16 cellular contexts compared by ENCODE assay signal in the genomic region with DNA sequence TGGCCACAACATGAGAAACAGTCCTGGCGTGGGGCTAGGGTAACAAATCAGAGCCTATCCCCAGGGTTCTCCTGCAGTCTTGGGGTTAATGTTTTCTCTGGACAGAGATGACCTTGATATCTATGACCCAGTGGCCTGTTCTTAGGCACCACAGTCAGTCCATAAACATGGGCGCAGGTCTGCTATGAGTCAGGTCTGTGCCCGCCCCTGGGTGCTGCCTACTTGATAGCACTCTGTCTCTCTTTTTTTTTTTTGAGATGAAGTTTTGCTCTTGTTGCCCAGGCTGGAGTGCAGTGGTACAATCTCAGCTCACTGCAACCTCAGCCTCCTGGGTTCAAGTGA. TPM values are rescaled to one million over a fixed set of nuclear protein-coding genes. Genes with fewer than 3 reads are reported as not detected.
DNase-seq lines count a peak whose midpoint lies in the region; FAIRE-seq and TF ChIP-seq lines count a peak whose summit lies in the region.
"Had no signal": no experiment of that assay in that cellular context is flagged by ENCODE, and none has a peak within 500 bp of the region (broad histone marks: within the 10 kb centered on the region; RNA-seq: fewer than 3 reads in every experiment).

No MANE protein-coding gene starts in this region.

- no peaks in the 10 kb centered on the region for H3K9me3 ChIP-seq in thyroid gland
- H3K9me3 ChIP-seq: ascending aorta, Caco-2 had no signal

- H3K9me3 Mint-ChIP-seq in activated CD4-positive, alpha-beta T cell treated with anti-CD3 and anti-CD28 coated beads, Interleukin-2, amount 10 ng/mL, durations not matched to agents 7 days and 5 days: no peaks in the 10 kb centered on the region
- H3K9me3 Mint-ChIP-seq in activated naive CD8-positive, alpha-beta T cell treated with anti-CD3 and anti-CD28 coated beads for 36 hours: no peaks in the 10 kb centered on the region
- H3K9me3 Mint-ChIP-seq: naive thymus-derived CD4-positive, alpha-beta T cell had no signal

- no peak for FAIRE-seq in frontal cortex (lab: Jason Lieb, UNC)
- FAIRE-seq: kidney had no signal

- H3K36me3 Mint-ChIP-seq in activated CD4-positive, alpha-beta T cell treated with anti-CD3 and anti-CD28 coated beads, Interleukin-2, amount 10 ng/mL, durations not matched to agents 7 days and 5 days (ENCODE audit: low read depth): peaks cover 38% of the 10 kb centered on the region
- H3K36me3 Mint-ChIP-seq in activated naive CD8-positive, alpha-beta T cell treated with anti-CD3 and anti-CD28 coated beads for 36 hours: peaks cover 27% of the 10 kb centered on the region

- peak overlapping the region; percentile 16 for H3K27ac Mint-ChIP-seq in activated CD4-positive, alpha-beta T cell treated with anti-CD3 and anti-CD28 coated beads, Interleukin-2, amount 10 ng/mL, durations not matched to agents 7 days and 5 days
- peak overlapping the region; percentile 47 for H3K27ac Mint-ChIP-seq in activated naive CD8-positive, alpha-beta T cell treated with anti-CD3 and anti-CD28 coated beads for 36 hours

- peaks cover 0 to 3% of the 10 kb centered on the region in 2 donors for H3K36me3 ChIP-seq in thyroid gland
- H3K36me3 ChIP-seq: ascending aorta had no signal

- intact Hi-C loops in thyroid gland (cut with DNase I): no loop called here

- H3K4me3 ChIP-seq in thyroid gland (replicated peaks in 1 of 3): no peak overlapping the region
- H3K4me3 ChIP-seq: ascending aorta had no signal

- POLR2A ChIA-PET in activated CD4-positive, alpha-beta T cell treated with anti-CD3 and anti-CD28 coated beads, Interleukin-2, amount 10 ng/mL, durations not matched to agents 7 days and 5 days (lab: Charles Lee): no interaction called here

- no peak for DNase-seq in activated CD4-positive, alpha-beta T cell treated with anti-CD3 and anti-CD28 coated beads, Interleukin-2, amount 10 ng/mL, durations not matched to agents 7 days and 5 days
- DNase-seq in activated CD4-positive, alpha-beta T cell treated with anti-CD3 and anti-CD28 coated beads, Interleukin-2, amount 50 U/mL, for 4 hours: no peak
- DNase-seq in activated naive CD8-positive, alpha-beta T cell treated with anti-CD3 and anti-CD28 coated beads for 36 hours: no peak
- DNase-seq in thyroid gland (no peak), NCI-H2171 treated with DMSO at 0.1 percent for 48 hours (lab: John Stamatoyannopoulos, UW) (no peak), NCI-H345 (lab: John Stamatoyannopoulos, UW) (no peak), frontal cortex (ENCODE audit: low spot score in 2 of 2) (no peak)
- DNase-seq: Caco-2; effector CD4-positive, alpha-beta T cell; kidney; naive thymus-derived CD4-positive, alpha-beta T cell; NCI-H2029 treated with DMSO at 0.1 percent for 48 hours; stimulated activated CD4-positive, alpha-beta T cell treated with anti-CD3 and anti-CD28 coated beads, Interleukin-4, amount 100 ng/mL, for 24 hours; stimulated activated naive CD4-positive, alpha-beta T cell had no signal

- H3K27ac ChIP-seq in layer of hippocampus (ENCODE audit: low read depth, low read length): peak overlapping the region; percentile 97
- H3K27ac ChIP-seq in thyroid gland: peak overlapping the region in 2 of 3 donors; percentile 59 to 62

- H3K27me3 Mint-ChIP-seq in activated CD4-positive, alpha-beta T cell treated with anti-CD3 and anti-CD28 coated beads, Interleukin-2, amount 10 ng/mL, durations not matched to agents 7 days and 5 days: no peaks in the 10 kb centered on the region
- H3K27me3 Mint-ChIP-seq in activated naive CD8-positive, alpha-beta T cell treated with anti-CD3 and anti-CD28 coated beads for 36 hours: no peaks in the 10 kb centered on the region
- H3K27me3 Mint-ChIP-seq: naive thymus-derived CD4-positive, alpha-beta T cell had no signal

- no peak for TF ChIP-seq CTCF in thyroid gland (IDR thresholded peaks at IDR 0.05)

- no peak for TF ChIP-seq POLR2A in thyroid gland (IDR thresholded peaks at IDR 0.05)

- H3K4me1 Mint-ChIP-seq in activated CD4-positive, alpha-beta T cell treated with anti-CD3 and anti-CD28 coated beads, Interleukin-2, amount 10 ng/mL, durations not matched to agents 7 days and 5 days: peaks cover 11% of the 10 kb centered on the region
- peaks cover 20% of the 10 kb centered on the region for H3K4me1 Mint-ChIP-seq in activated naive CD8-positive, alpha-beta T cell treated with anti-CD3 and anti-CD28 coated beads for 36 hours

- 97 to 98% methylated on average over 3 of the region's 3 CpGs for WGBS in thyroid gland, 2 donors

- peaks cover 10 to 33% of the 10 kb centered on the region in 2 donors for H3K4me1 ChIP-seq in thyroid gland

- CTCF ChIA-PET in activated CD4-positive, alpha-beta T cell treated with anti-CD3 and anti-CD28 coated beads, Interleukin-2, amount 10 ng/mL, durations not matched to agents 7 days and 5 days (lab: Charles Lee): interaction anchor here (1.2 to 1.3 kb wide), 2 partner anchors 28 to 76 kb away, joined by 3 read pairs; no protein-coding TSS in a partner anchor

- H3K4me3 Mint-ChIP-seq in activated CD4-positive, alpha-beta T cell treated with anti-CD3 and anti-CD28 coated beads, Interleukin-2, amount 10 ng/mL, durations not matched to agents 7 days and 5 days: no peak overlapping the region
- H3K4me3 Mint-ChIP-seq in activated naive CD8-positive, alpha-beta T cell treated with anti-CD3 and anti-CD28 coated beads for 36 hours: no peak overlapping the region
- H3K4me3 Mint-ChIP-seq: naive thymus-derived CD4-positive, alpha-beta T cell had no signal

- no peaks in the 10 kb centered on the region for H3K27me3 ChIP-seq in layer of hippocampus (ENCODE audit: control insufficient read depth, insufficient read depth, low read length)
- H3K27me3 ChIP-seq in thyroid gland: no peaks in the 10 kb centered on the region
- H3K27me3 ChIP-seq: ascending aorta had no signal

RNA-seq across cellular contexts. Expression of gene AMPD3, which starts 34.4 kb away (rescaled TPM):
- total RNA-seq in activated CD4-positive, alpha-beta T cell treated with anti-CD3 and anti-CD28 coated beads, Interleukin-2, amount 10 ng/mL, durations not matched to agents 7 days and 5 days: 10 to 100 TPM; 20.3 to 20.8 TPM
- total RNA-seq in activated naive CD8-positive, alpha-beta T cell treated with anti-CD3 and anti-CD28 coated beads for 36 hours: 10 to 100 TPM; 20.2 to 20.7 TPM
- total RNA-seq in thyroid gland (10 to 100 TPM in 2 of 4 donors, 1 to 10 TPM in 2; 3.8 to 13.0 (median 7.6) TPM), frontal cortex (0.82 TPM)

RNA-seq across cellular contexts. Expression of gene RNF141, which starts 51.6 kb away (rescaled TPM):
- 10 to 100 TPM; 10.3 to 11.6 TPM for total RNA-seq in activated CD4-positive, alpha-beta T cell treated with anti-CD3 and anti-CD28 coated beads, Interleukin-2, amount 10 ng/mL, durations not matched to agents 7 days and 5 days
- 10 to 100 TPM; 17.8 to 18.0 TPM for total RNA-seq in activated naive CD8-positive, alpha-beta T cell treated with anti-CD3 and anti-CD28 coated beads for 36 hours
- total RNA-seq in thyroid gland: 10 to 100 TPM; 32.4 to 45.3 (median 40.7) TPM
- total RNA-seq in frontal cortex: 76.6 TPM
